10 cellular contexts compared by ENCODE assay signal in the genomic region with DNA sequence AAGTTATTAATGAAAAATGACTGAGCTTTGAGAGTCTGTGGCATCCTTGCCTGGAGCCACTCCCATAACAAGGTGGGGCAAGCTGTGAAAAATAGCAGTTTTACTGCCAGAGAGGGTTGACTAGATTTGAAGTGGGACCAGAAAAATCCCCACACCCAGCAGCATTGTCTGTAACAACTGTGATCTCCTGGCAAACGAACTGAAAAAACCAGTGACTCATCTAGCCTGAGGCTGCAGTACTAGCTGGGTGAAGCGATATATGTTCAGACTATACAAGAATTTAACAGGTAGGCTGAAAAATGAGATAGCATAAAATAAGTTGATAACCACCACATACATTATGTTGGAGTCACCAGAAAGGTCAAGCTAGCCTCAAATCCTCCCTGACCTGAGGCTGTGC.
DNase-seq lines count a peak whose midpoint lies in the region; ATAC-seq, FAIRE-seq and TF ChIP-seq lines count a peak whose summit lies in the region.
"Had no signal": no experiment of that assay in that cellular context is flagged by ENCODE, and none has a peak within 500 bp of the region (broad histone marks: within the 10 kb centered on the region; RNA-seq: fewer than 3 reads in every experiment).

No MANE protein-coding gene starts in this region.

- peak overlapping the region; percentile 26; the same call in 1 of the 2 replicates for H3K4me3 Mint-ChIP-seq in HFFc6

- no peak for TF ChIP-seq CTCF in AG09309 (IDR thresholded peaks at IDR 0.05; ENCODE audit: control insufficient read depth, insufficient read depth, low read depth, low read length, missing control alignments)
- no peak for TF ChIP-seq CTCF in HFFc6 (IDR thresholded peaks at IDR 0.05)
- TF ChIP-seq CTCF in left ventricle myocardium inferior (IDR thresholded peaks at IDR 0.05; ENCODE audit: borderline replicate concordance), result no peak

- no peak overlapping the region for H3K4me3 ChIP-seq in AG09309 (ENCODE audit: control insufficient read depth, low read depth, low read length)
- H3K4me3 ChIP-seq in left ventricle myocardium inferior, result no peak overlapping the region

- DNase-seq in AG09309 (ENCODE audit: low read depth) (peak; percentile 35), HFFc6 (peak; percentile 83), amniotic epithelial cell (ENCODE audit: low read depth) (peak; percentile 54), left ventricle myocardium inferior (no peak), cerebellum (ENCODE audit: low spot score) (no peak)
- DNase-seq: DND-41, T-helper 1 cell had no signal

- ATAC-seq in GM18873 (IDR thresholded peaks at IDR 0.05; ENCODE audit: low FRiP score, unreplicated experiment), result no peak
- no peak for ATAC-seq in HG02970 (IDR thresholded peaks at IDR 0.05; ENCODE audit: low FRiP score, unreplicated experiment)

- no peaks in the 10 kb centered on the region for H3K27me3 Mint-ChIP-seq in HFFc6 (ENCODE audit: insufficient read depth)

- peaks cover 23% of the 10 kb centered on the region for H3K4me1 Mint-ChIP-seq in HFFc6 (ENCODE audit: low read depth)

- intact Hi-C loops in left ventricle myocardium inferior (cut with micrococcal nuclease), result no loop called here

- H3K9me3 ChIP-seq in left ventricle myocardium inferior (replicated peaks), result peaks cover 10% of the 10 kb centered on the region

- H3K36me3 Mint-ChIP-seq in HFFc6 (ENCODE audit: low read depth), result peaks cover 14% of the 10 kb centered on the region

- no peak overlapping the region for H3K27ac Mint-ChIP-seq in HFFc6

- FAIRE-seq in islet of Langerhans (lab: Jason Lieb, UNC), result peak; percentile 5

- H3K36me3 ChIP-seq in left ventricle myocardium inferior, result peaks cover 12% of the 10 kb centered on the region

- peaks cover 21% of the 10 kb centered on the region for H3K4me1 ChIP-seq in left ventricle myocardium inferior

- no peaks in the 10 kb centered on the region for H3K27me3 ChIP-seq in left ventricle myocardium inferior (ENCODE audit: low read depth)

- H3K27ac ChIP-seq in left ventricle myocardium inferior (replicated peaks), result no peak overlapping the region

- peaks cover 14% of the 10 kb centered on the region for H3K9me3 Mint-ChIP-seq in HFFc6

Comparison
In these comparisons a context has a peak if more than half of its experiments do, and no peak if none do; other contexts are left out.
1. DNase-seq: peak in AG09309 (single experiment), HFFc6 (single experiment) and amniotic epithelial cell (single experiment); none in left ventricle myocardium inferior (single experiment) and cerebellum (single experiment).